8 cellular contexts compared by ENCODE assay signal in the genomic region with DNA sequence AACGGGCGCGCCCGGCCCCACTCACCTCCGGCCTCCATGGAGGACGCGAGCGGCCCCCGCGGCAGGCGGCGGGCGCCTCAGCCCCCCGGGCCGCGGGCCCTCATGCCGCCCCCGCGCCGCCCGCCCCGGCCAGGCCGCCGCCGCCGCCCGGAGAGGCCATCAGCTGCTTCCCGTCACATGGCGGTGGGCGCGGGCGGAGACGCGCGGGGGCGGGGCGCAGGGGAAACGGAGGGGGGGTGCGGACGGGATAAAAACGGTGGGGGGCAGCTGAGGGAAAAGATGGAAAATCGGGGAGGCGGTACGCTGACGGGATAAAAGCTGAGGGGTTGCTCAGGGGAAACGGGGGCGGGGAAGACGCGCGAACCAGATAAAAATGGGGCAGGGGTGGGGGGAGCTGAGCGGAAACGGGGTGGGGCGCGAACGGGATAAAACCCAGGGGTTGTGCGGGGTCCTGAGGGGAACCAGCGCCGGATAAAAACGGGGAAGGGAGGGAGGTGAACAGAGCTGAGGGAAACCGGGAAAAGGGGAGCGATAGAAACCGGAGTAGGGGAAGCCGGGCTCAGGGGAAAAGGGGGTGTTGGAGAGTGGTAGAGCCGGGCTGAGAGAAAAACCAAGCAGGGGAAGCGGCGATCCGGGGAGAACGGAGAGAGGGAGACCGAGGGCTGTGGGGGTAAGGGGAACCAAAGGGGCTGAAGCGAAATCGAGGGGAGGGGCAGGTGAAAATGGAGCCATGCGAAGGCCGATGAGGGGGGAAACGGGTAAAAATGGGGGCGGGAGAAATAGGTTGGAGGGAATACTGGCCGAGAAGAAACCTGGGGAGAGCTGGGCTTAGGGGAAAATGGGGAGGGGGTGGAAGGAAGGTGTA. TPM values are rescaled to one million over a fixed set of nuclear protein-coding genes. Genes with fewer than 3 reads are reported as not detected.
DNase-seq lines count a peak whose midpoint lies in the region; ATAC-seq and TF ChIP-seq lines count a peak whose summit lies in the region.

A gene (minus strand): TSS at position 169 of the 865 bp plus-strand sequence. CDS start 131 bp downstream, at position 38.

- peak within 1 kb of the TSS; percentile 82 to 99 (median 94) for H3K4me3 Mint-ChIP-seq in IgD-negative memory B cell
- peak within 1 kb of the TSS; percentile 89 for H3K4me3 Mint-ChIP-seq in progenitor cell of endocrine pancreas (ENCODE audit: low read depth)

- H3K4me3 ChIP-seq in ascending aorta (peak within 1 kb of the TSS; percentile 75 to 86), uterus (peak within 1 kb of the TSS; percentile 82 to 96)

- H3K36me3 Mint-ChIP-seq in IgD-negative memory B cell (no peaks in the 10 kb centered on the region), progenitor cell of endocrine pancreas (ENCODE audit: insufficient read depth) (peaks cover 1% of the 10 kb centered on the region)

- in situ Hi-C loops in ACHN (cut with HindIII; ENCODE audit: low pct_ligation_motif_present, low pct_unique_long_range_greater_than_20kb, low sequenced_read_pairs), result no loop called here

- ATAC-seq in GM19023 (IDR thresholded peaks at IDR 0.05; ENCODE audit: unreplicated experiment) (peak; percentile 43), left ventricle myocardium superior (peak; percentile 71)

- peak in 1 of 2 donors; percentile 6 for TF ChIP-seq POLR2A in uterus (IDR thresholded peaks at IDR 0.05)

- no peaks in the 10 kb centered on the region for H3K27me3 ChIP-seq in ascending aorta
- no peaks in the 10 kb centered on the region for H3K27me3 ChIP-seq in uterus

- H3K36me3 ChIP-seq in ascending aorta, result no peaks in the 10 kb centered on the region
- no peaks in the 10 kb centered on the region for H3K36me3 ChIP-seq in uterus

- TF ChIP-seq CTCF in ascending aorta (IDR thresholded peaks at IDR 0.05) (no peak), progenitor cell of endocrine pancreas (IDR thresholded peaks at IDR 0.05; ENCODE audit: unreplicated experiment) (no peak), uterus (IDR thresholded peaks at IDR 0.05) (no peak)

- H3K27ac Mint-ChIP-seq in IgD-negative memory B cell (peak within 1 kb of the TSS; percentile 44 to 98 (median 92)), progenitor cell of endocrine pancreas (peak within 1 kb of the TSS; percentile 95)

- H3K4me1 ChIP-seq in ascending aorta (peaks cover 0 to 8% of the 10 kb centered on the region in 2 donors), uterus (no peaks in the 10 kb centered on the region)

- H3K27me3 Mint-ChIP-seq in IgD-negative memory B cell, result peaks cover 4% of the 10 kb centered on the region
- H3K27me3 Mint-ChIP-seq in progenitor cell of endocrine pancreas, result no peaks in the 10 kb centered on the region

- no peaks in the 10 kb centered on the region for H3K9me3 Mint-ChIP-seq in IgD-negative memory B cell
- H3K9me3 Mint-ChIP-seq in progenitor cell of endocrine pancreas (ENCODE audit: low read depth), result no peaks in the 10 kb centered on the region

- H3K9me3 ChIP-seq in ascending aorta (no peaks in the 10 kb centered on the region), uterus (no peaks in the 10 kb centered on the region)

- H3K27ac ChIP-seq in ascending aorta (peak within 1 kb of the TSS; percentile 95 to 99), uterus (peak within 1 kb of the TSS; percentile 98 to 99)

- H3K4me1 Mint-ChIP-seq in IgD-negative memory B cell (peaks cover 23 to 36% (median 34%) of the 10 kb centered on the region in 3 donors), progenitor cell of endocrine pancreas (ENCODE audit: low read depth) (peaks cover 29% of the 10 kb centered on the region)

- intact Hi-C loops in T-helper 2 cell treated with Interferon-gamma antibody and Interleukin-4, amounts not matched to agents 100 ng/mL and 5 ng/mL, for 36 hours (cut with micrococcal nuclease), result loop anchor here (2.0 to 5.0 kb wide), 3 partner anchors 41 to 296 kb away; a partner anchor contains a TSS
- intact Hi-C loops in ascending aorta (cut with DNase I) (loop anchor here (2.0 to 5.0 kb wide), 3 partner anchors 44 to 1116 kb away; a partner anchor contains a TSS), left ventricle myocardium superior (cut with micrococcal nuclease) (no loop called here), uterus (cut with DNase I; ENCODE audit: low total_unique reads) (no loop called here)

- DNase-seq in ACHN (peak; percentile 87), ascending aorta (ENCODE audit: low spot score in 2 of 2) (peak in 1 of 2 donors; percentile 88), left ventricle myocardium superior (peak; percentile 89), progenitor cell of endocrine pancreas (ENCODE audit: low spot score, unreplicated experiment) (peak; percentile 20), uterus (peak; percentile 80 to 84)

RNA-seq across cellular contexts. Expression of the gene that starts here (rescaled TPM):
- 4.5 TPM for polyA plus RNA-seq in IgD-negative memory B cell
- total RNA-seq in T-helper 2 cell treated with Interferon-gamma antibody and Interleukin-4, amounts not matched to agents 100 ng/mL and 5 ng/mL, for 36 hours, result 52.3 and 53.6 TPM in 2 replicates
- total RNA-seq in ascending aorta (68.6 TPM), left ventricle myocardium superior (103 TPM), progenitor cell of endocrine pancreas (45.9 and 46.9 TPM in 2 replicates), uterus (10 to 100 TPM; 22.4 to 59.2 (median 45.0) TPM)

Comparison
In these comparisons a context has a peak if more than half of its experiments do, and no peak if none do; other contexts are left out.
1. intact Hi-C loops: an anchor here in T-helper 2 cell treated with Interferon-gamma antibody and Interleukin-4, amounts not matched to agents 100 ng/mL and 5 ng/mL, for 36 hours (2.0 to 5.0 kb wide) and ascending aorta (2.0 to 5.0 kb wide); none called in left ventricle myocardium superior and uterus.